9 cellular contexts compared by ENCODE assay signal in the genomic region with DNA sequence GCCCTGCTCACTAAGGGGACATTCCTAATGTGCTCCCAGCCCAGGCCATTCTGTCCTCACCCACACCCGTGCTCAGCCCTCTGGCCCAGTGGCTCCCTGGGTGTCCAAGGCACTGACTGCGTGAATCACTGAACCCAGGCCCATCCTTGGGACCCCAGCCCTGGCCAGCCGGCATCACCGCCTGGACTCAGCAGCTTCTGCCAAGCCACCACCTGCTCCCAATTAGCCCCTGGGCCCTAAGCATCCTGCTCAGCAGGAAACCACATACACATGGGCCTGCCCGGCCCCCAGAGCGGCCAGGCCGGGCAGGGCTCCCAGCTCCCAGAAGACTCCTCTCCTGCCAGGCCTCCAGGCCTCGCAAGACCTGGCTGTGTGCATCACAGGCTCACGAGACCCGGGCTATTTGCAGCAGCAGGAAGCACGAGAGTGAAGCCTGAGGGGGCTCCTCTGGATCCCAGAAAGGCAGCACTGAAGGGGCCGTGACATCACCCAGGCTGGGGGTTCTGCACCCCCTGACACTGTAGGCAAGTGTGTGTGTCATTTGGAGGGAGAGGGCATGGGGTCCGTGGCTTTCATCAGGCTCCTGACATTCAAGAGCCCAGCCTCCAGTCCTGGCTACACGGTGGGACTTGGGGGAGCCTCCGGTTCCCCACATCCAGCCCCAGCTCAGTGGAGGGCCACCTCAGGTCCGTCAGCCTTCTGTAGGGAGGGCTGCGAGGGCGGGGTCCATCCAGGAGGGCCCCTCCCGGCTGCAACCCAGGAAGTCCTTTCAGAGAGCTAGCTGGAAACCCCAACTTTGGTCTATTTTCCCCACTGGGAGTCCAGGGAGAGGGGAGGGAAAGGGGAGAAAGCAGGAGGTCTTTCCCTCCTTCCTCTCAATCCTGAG. TPM values are rescaled to one million over a fixed set of nuclear protein-coding genes. Genes with fewer than 3 reads are reported as not detected.
DNase-seq lines count a peak whose midpoint lies in the region; ATAC-seq and TF ChIP-seq lines count a peak whose summit lies in the region.
"Had no signal": no experiment of that assay in that cellular context is flagged by ENCODE, and none has a peak within 500 bp of the region (broad histone marks: within the 10 kb centered on the region; RNA-seq: fewer than 3 reads in every experiment).

No MANE protein-coding gene starts in this region.

- H3K4me1 ChIP-seq in HUES6 (ENCODE audit: control insufficient read depth, insufficient read depth, low read length) (peaks cover 25% of the 10 kb centered on the region), colonic mucosa (no peaks in the 10 kb centered on the region), testis (no peaks in the 10 kb centered on the region)

- H3K27me3 ChIP-seq in HUES6 (ENCODE audit: control insufficient read depth, insufficient read depth, low read length) (no peaks in the 10 kb centered on the region), colonic mucosa (peaks cover 11% of the 10 kb centered on the region), testis (no peaks in the 10 kb centered on the region)
- H3K27me3 ChIP-seq: cardiac muscle cell had no signal

- DNase-seq in colonic mucosa, result peak; percentile 37
- peak; percentile 58 for DNase-seq in left kidney (ENCODE audit: low read depth, low spot score)
- peak; percentile 81 for DNase-seq in testis
- no peak for DNase-seq in stimulated activated CD4-positive, alpha-beta T cell treated with anti-CD3 and anti-CD28 coated beads, Interleukin-12 subunit alpha, Interleukin-12 subunit beta, amount 100 ng/mL, for 4 hours

- TF ChIP-seq POLR2A in testis (IDR thresholded peaks at IDR 0.05), result peak; percentile 27

- H3K9ac ChIP-seq in HUES6 (ENCODE audit: low read length) (peak overlapping the region; percentile 89), colonic mucosa (ENCODE audit: low read depth in 2 of 2, low read length in 2 of 2) (no peak overlapping the region)

- intact Hi-C loops in colonic mucosa (cut with DNase I) (no loop called here), testis (cut with DNase I; ENCODE audit: low total_unique reads) (no loop called here)

- H3K27ac ChIP-seq in HUES6 (ENCODE audit: low read depth, low read length), result no peak overlapping the region
- H3K27ac ChIP-seq in colonic mucosa, result peak overlapping the region; percentile 3
- H3K27ac ChIP-seq in testis, result peak overlapping the region; percentile 93 to 95
- H3K27ac ChIP-seq: cardiac muscle cell had no signal

- H3K9me3 ChIP-seq in HUES6 (ENCODE audit: control insufficient read depth, insufficient read depth, low read depth, low read length) (no peaks in the 10 kb centered on the region), colonic mucosa (no peaks in the 10 kb centered on the region), testis (no peaks in the 10 kb centered on the region)

- TF ChIP-seq CTCF in colonic mucosa (IDR thresholded peaks at IDR 0.05), result no peak
- no peak for TF ChIP-seq CTCF in testis (IDR thresholded peaks at IDR 0.05)

- H3K36me3 ChIP-seq in HUES6 (ENCODE audit: control insufficient read depth, insufficient read depth, low read length) (peaks cover 35% of the 10 kb centered on the region), colonic mucosa (no peaks in the 10 kb centered on the region), testis (ENCODE audit: low read depth, missing control alignments) (no peaks in the 10 kb centered on the region)
- H3K36me3 ChIP-seq: cardiac muscle cell had no signal

- peak overlapping the region; percentile 87 for H3K4me3 ChIP-seq in HUES6 (ENCODE audit: low read depth, low read length)
- no peak overlapping the region for H3K4me3 ChIP-seq in colonic mucosa
- peak overlapping the region; percentile 68 to 71 for H3K4me3 ChIP-seq in testis

- WGBS in testis, 2 donors, result 50 to 58% methylated on average over 4 to 18 of the region's 19 CpGs

- ATAC-seq in GM18511 (IDR thresholded peaks at IDR 0.05; ENCODE audit: unreplicated experiment), result no peak
- no peak for ATAC-seq in HG03159 (IDR thresholded peaks at IDR 0.05; ENCODE audit: unreplicated experiment)
- ATAC-seq in GM19035 (IDR thresholded peaks at IDR 0.05; ENCODE audit: unreplicated experiment), result no peak

RNA-seq across cellular contexts. Expression of a gene that starts 1.6 kb away (rescaled TPM):
- total RNA-seq in colonic mucosa (1 to 10 TPM; 1.4 to 6.0 TPM), testis (10 to 100 TPM in 1 of 2 donors, 1 to 10 TPM in 1; 7.9 to 18.7 TPM)
- polyA plus RNA-seq in testis (ENCODE audit: insufficient read depth, low read depth, low replicate concordance), result 22.0 TPM

RNA-seq across cellular contexts. Expression of a gene that starts 32.9 kb away (rescaled TPM):
- total RNA-seq in colonic mucosa, result 100 to 1,000 TPM in 1 of 2 donors, 10 to 100 TPM in 1; 55.3 to 111 TPM
- 10 to 100 TPM; 42.4 to 45.6 TPM for total RNA-seq in testis
- 36.9 TPM for polyA plus RNA-seq in testis (ENCODE audit: insufficient read depth, low read depth, low replicate concordance)

RNA-seq across cellular contexts. Expression of a gene that starts 57.1 kb away (rescaled TPM):
- total RNA-seq in colonic mucosa (10 to 100 TPM in 1 of 2 donors, 1 to 10 TPM in 1; 6.9 to 21.6 TPM), testis (10 to 100 TPM; 49.1 to 49.2 TPM)
- 18.8 TPM for polyA plus RNA-seq in testis (ENCODE audit: insufficient read depth, low read depth, low replicate concordance)
